In genomic region chr5:180801596-180802324, GRCh38 we compare ENCODE assay signal across 8 cellular contexts. TPM values are rescaled to one million over a fixed set of nuclear protein-coding genes. Genes with fewer than 3 reads are reported as not detected.
DNase-seq lines count a peak whose midpoint lies in the region; ATAC-seq and TF ChIP-seq lines count a peak whose summit lies in the region.

No MANE protein-coding gene starts in this region.

- no peak for TF ChIP-seq CTCF in BE2C (IDR thresholded peaks at IDR 0.05; ENCODE audit: low read depth, low read length)
- no peak for TF ChIP-seq CTCF in NB4 (IDR thresholded peaks at IDR 0.05; ENCODE audit: low read depth, low read length)

- no peaks in the 10 kb centered on the region for H3K36me3 ChIP-seq in BE2C

- no peaks in the 10 kb centered on the region for H3K27me3 ChIP-seq in BE2C

- no peak for TF ChIP-seq POLR2A in NB4 (IDR thresholded peaks at IDR 0.05; ENCODE audit: extremely low read depth, insufficient read length)

- H3K27ac Mint-ChIP-seq in effector memory CD8-positive, alpha-beta T cell, result peak overlapping the region; percentile 88 to 89
- peak overlapping the region; percentile 75 to 93 (median 87) for H3K27ac Mint-ChIP-seq in naive thymus-derived CD8-positive, alpha-beta T cell

- H3K4me3 Mint-ChIP-seq in effector memory CD8-positive, alpha-beta T cell, result peak overlapping the region; percentile 84 to 96
- peak overlapping the region; percentile 84 to 93 (median 90) for H3K4me3 Mint-ChIP-seq in naive thymus-derived CD8-positive, alpha-beta T cell

- H3K4me3 ChIP-seq in BE2C (ENCODE audit: low read depth, low read length) (peak overlapping the region; percentile 79), NB4 (ENCODE audit: low read depth, low read length) (peak overlapping the region; percentile 79)

- peaks cover 5% of the 10 kb centered on the region for H3K4me1 ChIP-seq in BE2C

- no peak for DNase-seq in BE2C
- DNase-seq in NB4 (ENCODE audit: low read depth), result no peak
- DNase-seq in effector memory CD8-positive, alpha-beta T cell, result no peak
- DNase-seq in naive thymus-derived CD8-positive, alpha-beta T cell, result no peak
- DNase-seq in SIG-M5 treated with dmso at 0.1 percent for 504 hours (lab: John Stamatoyannopoulos, UW; ENCODE audit: unreplicated experiment), result no peak
- DNase-seq in NCI-H345 treated with DMSO at 0.1 percent for 48 hours (lab: John Stamatoyannopoulos, UW; ENCODE audit: unreplicated experiment), result no peak

- no peaks in the 10 kb centered on the region for H3K9me3 Mint-ChIP-seq in effector memory CD8-positive, alpha-beta T cell
- H3K9me3 Mint-ChIP-seq in naive thymus-derived CD8-positive, alpha-beta T cell, result no peaks in the 10 kb centered on the region

- peak; percentile 4 for ATAC-seq in effector memory CD8-positive, alpha-beta T cell (replicated peaks)
- ATAC-seq in naive thymus-derived CD8-positive, alpha-beta T cell, result peak; percentile 4 to 8
- ATAC-seq in GM21381 (IDR thresholded peaks at IDR 0.05; ENCODE audit: unreplicated experiment) (no peak), HG03175 (IDR thresholded peaks at IDR 0.05; ENCODE audit: unreplicated experiment) (no peak)

- H3K9me3 ChIP-seq in BE2C, result no peaks in the 10 kb centered on the region

- POLR2A ChIA-PET in naive thymus-derived CD8-positive, alpha-beta T cell (lab: Charles Lee), result interaction anchor here (0.6 to 21.8 kb wide), 11 partner anchors 8 to 148 kb away, joined by 3 to 642 read pairs (median 10); partner anchors contain the start of gene ZFP62

- H3K36me3 Mint-ChIP-seq in effector memory CD8-positive, alpha-beta T cell (ENCODE audit: insufficient read depth), result peaks cover 50% of the 10 kb centered on the region
- H3K36me3 Mint-ChIP-seq in naive thymus-derived CD8-positive, alpha-beta T cell, result peaks cover 0 to 42% (median 0%) of the 10 kb centered on the region in 3 donors

- H3K4me1 Mint-ChIP-seq in effector memory CD8-positive, alpha-beta T cell (ENCODE audit: low read depth in 2 of 2), result peaks cover 69 to 75% of the 10 kb centered on the region in 2 donors
- H3K4me1 Mint-ChIP-seq in naive thymus-derived CD8-positive, alpha-beta T cell, result peaks cover 55 to 85% (median 83%) of the 10 kb centered on the region in 4 donors

- no peaks in the 10 kb centered on the region for H3K27me3 Mint-ChIP-seq in effector memory CD8-positive, alpha-beta T cell
- H3K27me3 Mint-ChIP-seq in naive thymus-derived CD8-positive, alpha-beta T cell, result no peaks in the 10 kb centered on the region

RNA-seq across cellular contexts. Expression of gene MGAT1, which starts 0.8 kb away (rescaled TPM):
- 120 TPM for polyA plus RNA-seq in BE2C (2012; ENCODE audit: insufficient read depth, insufficient read length, low read depth)
- 100 to 1,000 TPM; 195 to 205 TPM for total RNA-seq in naive thymus-derived CD8-positive, alpha-beta T cell
- 100 to 1,000 TPM; 108 to 149 (median 111) TPM for polyA plus RNA-seq in naive thymus-derived CD8-positive, alpha-beta T cell

RNA-seq across cellular contexts. Expression of gene ZFP62, which starts 59.3 kb away (rescaled TPM):
- 44.8 TPM for polyA plus RNA-seq in BE2C (2012; ENCODE audit: insufficient read depth, insufficient read length, low read depth)
- total RNA-seq in naive thymus-derived CD8-positive, alpha-beta T cell, result 10 to 100 TPM; 66.5 to 74.4 TPM
- polyA plus RNA-seq in naive thymus-derived CD8-positive, alpha-beta T cell, result 10 to 100 TPM; 20.0 to 26.0 (median 25.7) TPM

Comparison
In these comparisons a context has a peak if more than half of its experiments do, and no peak if none do; other contexts are left out.
1. ATAC-seq: peak in effector memory CD8-positive, alpha-beta T cell (single experiment) and naive thymus-derived CD8-positive, alpha-beta T cell (2 of 2); none in GM21381 (single experiment) and HG03175 (single experiment).